1 cellular context compared by ENCODE assay signal in the genomic region with DNA sequence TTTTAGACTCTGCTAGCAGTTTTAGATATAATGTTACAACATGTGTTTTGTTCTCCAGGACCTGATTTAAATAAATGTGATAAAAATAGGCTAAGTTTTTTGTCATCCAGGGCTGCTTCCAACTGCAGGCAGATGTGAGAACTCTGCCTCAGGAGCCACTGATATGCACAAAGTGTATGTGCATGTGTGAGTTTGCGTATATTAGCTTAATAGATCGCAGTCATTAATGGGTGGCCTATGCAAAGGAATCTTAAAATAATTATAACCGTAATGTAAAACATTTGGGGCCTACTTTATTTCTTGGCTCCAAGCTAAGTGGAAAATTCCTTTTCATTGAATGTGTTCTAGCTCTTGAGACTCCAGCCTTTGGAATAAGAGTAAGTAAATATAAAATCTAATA.
TF ChIP-seq lines count a peak whose summit lies in the region.

No MANE protein-coding gene starts in this region.

TF ChIP-seq in WTC11, 78 proteins besides CTCF, POLR2A, EP300 and RAD21 (continued from another document):
- TF ChIP-seq, protein P1, sequence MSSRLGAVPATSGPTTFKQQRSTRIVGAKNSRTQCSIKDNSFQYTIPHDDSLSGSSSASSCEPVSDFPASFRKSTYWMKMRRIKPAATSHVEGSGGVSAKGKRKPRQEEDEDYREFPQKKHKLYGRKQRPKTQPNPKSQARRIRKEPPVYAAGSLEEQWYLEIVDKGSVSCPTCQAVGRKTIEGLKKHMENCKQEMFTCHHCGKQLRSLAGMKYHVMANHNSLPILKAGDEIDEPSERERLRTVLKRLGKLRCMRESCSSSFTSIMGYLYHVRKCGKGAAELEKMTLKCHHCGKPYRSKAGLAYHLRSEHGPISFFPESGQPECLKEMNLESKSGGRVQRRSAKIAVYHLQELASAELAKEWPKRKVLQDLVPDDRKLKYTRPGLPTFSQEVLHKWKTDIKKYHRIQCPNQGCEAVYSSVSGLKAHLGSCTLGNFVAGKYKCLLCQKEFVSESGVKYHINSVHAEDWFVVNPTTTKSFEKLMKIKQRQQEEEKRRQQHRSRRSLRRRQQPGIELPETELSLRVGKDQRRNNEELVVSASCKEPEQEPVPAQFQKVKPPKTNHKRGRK (CRISPR knock-in tag; IDR thresholded peaks at IDR 0.05; ENCODE audit: borderline replicate concordance): no peak
- TF ChIP-seq, protein P2, sequence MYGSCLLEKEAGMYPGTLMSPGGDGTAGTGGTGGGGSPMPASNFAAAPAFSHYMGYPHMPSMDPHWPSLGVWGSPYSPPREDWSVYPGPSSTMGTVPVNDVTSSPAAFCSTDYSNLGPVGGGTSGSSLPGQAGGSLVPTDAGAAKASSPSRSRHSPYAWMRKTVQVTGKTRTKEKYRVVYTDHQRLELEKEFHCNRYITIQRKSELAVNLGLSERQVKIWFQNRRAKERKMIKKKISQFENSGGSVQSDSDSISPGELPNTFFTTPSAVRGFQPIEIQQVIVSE (CRISPR knock-in tag; IDR thresholded peaks at IDR 0.05; ENCODE audit: borderline replicate concordance): no peak
- TF ChIP-seq OVOL2 (CRISPR knock-in tag; IDR thresholded peaks at IDR 0.05; ENCODE audit: borderline replicate concordance): no peak
